In the genomic region with DNA sequence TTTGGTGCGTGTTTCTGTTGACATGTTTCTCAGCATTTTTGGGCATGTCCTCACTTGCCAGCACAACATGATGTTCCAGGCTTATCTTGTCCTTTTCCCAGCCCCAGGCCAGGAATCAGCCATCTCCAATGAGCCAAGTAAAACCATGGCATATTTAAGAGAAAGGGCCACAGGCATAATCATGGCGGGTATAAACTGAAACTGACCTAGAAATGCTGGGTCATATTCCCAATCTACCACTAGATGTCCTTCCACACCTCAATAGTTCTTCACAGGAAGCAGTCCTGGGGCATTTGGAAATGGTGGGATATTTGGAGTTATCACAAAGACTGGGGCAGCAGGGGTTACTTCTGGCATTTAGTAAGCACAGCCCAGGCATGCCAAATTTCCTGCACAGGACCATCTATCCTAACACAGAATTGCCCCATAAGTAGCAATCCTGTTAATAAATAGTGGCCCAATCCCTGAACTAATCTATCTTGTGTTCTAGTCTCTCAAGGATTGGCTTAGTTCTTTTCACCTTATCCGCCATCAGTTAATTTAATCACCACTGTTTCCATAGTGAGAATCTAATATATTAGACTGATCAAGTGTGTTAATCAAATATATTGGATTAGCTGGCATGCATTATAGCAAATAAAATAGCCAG, we compare ENCODE assay signal across 8 cellular contexts.
DNase-seq lines count a peak whose midpoint lies in the region; ATAC-seq and TF ChIP-seq lines count a peak whose summit lies in the region.

No MANE protein-coding gene starts in this region.

- CTCF ChIA-PET in AG04449 (lab: Yijun Ruan, JAX): interaction anchor here (1.0 to 1.4 kb wide), 4 partner anchors 9 to 19 kb away, joined by 3 to 6 read pairs (median 3); no protein-coding TSS in a partner anchor

- in situ Hi-C loops in GM13977 (cut with MboI; ENCODE audit: low pct_unique_long_range_greater_than_20kb, low sequenced_read_pairs, unreplicated experiment): no loop called here

- TF ChIP-seq CTCF in AG04449 (IDR thresholded peaks at IDR 0.05; ENCODE audit: insufficient read depth, low read length, missing control alignments): peak; percentile 58
- peak; percentile 41 for TF ChIP-seq CTCF in GM13977 (IDR thresholded peaks at IDR 0.05; ENCODE audit: extremely low read depth, insufficient read depth, missing control alignments)

- DNase-seq in AG04449 (ENCODE audit: low read depth, low spot score): no peak
- no peak for DNase-seq in GM13977 (ENCODE audit: low spot score)
- DNase-seq in NCI-H2029 treated with DMSO at 0.1 percent for 48 hours (lab: John Stamatoyannopoulos, UW): peak; percentile 35
- peak; percentile 66 for DNase-seq in astrocyte of the hippocampus (ENCODE audit: low read depth, low spot score)
- DNase-seq in left lobe of liver (ENCODE audit: low spot score): no peak
- DNase-seq in effector CD8-positive, alpha-beta T cell (lab: John Stamatoyannopoulos, UW): no peak
- no peak for DNase-seq in stimulated activated CD4-positive, alpha-beta T cell treated with anti-CD3 and anti-CD28 coated beads, Interleukin-15, amount 100 ng/mL, for 24 hours

- no peak overlapping the region for H3K4me3 ChIP-seq in AG04449 (ENCODE audit: low read depth, low read length)

- POLR2A ChIA-PET in AG04449 (lab: Yijun Ruan, JAX): no interaction called here

- ATAC-seq in left lobe of liver (peak; percentile 84), GM18870 (IDR thresholded peaks at IDR 0.05; ENCODE audit: unreplicated experiment) (no peak)

Comparison
In these comparisons a context has a peak if more than half of its experiments do, and no peak if none do; other contexts are left out.
1. DNase-seq: peak in NCI-H2029 treated with DMSO at 0.1 percent for 48 hours (single experiment) and astrocyte of the hippocampus (single experiment); none in AG04449 (single experiment), GM13977 (single experiment), left lobe of liver (single experiment), effector CD8-positive, alpha-beta T cell (single experiment) and stimulated activated CD4-positive, alpha-beta T cell treated with anti-CD3 and anti-CD28 coated beads, Interleukin-15, amount 100 ng/mL, for 24 hours (single experiment).